ENCODE assay signal across 10 cellular contexts in the genomic region with DNA sequence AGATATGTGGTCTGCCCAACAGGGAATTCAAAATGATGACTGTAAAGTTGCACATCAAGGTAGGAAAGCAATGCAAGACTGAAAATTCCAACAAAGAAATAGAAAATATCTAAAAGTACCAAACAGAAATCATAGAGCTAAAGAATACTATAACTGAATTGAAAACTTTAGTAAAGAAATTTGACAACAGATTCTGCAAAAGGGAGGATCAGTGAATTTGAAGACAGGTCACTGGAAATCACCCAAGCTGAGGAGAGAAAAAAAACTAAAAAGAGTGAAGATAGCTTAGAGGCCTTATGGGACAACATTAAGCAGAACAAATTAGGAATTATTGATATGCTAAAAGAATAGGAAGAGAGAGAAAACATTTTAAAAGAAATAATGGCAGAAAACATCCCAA.
"Had no signal": no experiment of that assay in that cellular context is flagged by ENCODE, and none has a peak within 500 bp of the region (broad histone marks: within the 10 kb centered on the region; RNA-seq: fewer than 3 reads in every experiment).

No MANE protein-coding gene starts in this region.

- H3K27ac ChIP-seq: KMS-11 had no signal

- H3K4me3 ChIP-seq: GM23338 had no signal

- H3K4me3 Mint-ChIP-seq: GM23338, H9, HFFc6 had no signal

- H3K9ac ChIP-seq: KMS-11 had no signal

- H3K27ac Mint-ChIP-seq: GM23338, H9, HFFc6 had no signal

- FAIRE-seq: H1, H54, HTR-8/SVneo had no signal

- DNase-seq: H9, HCEC 1CT, HFFc6, IMR-90, KBM-7 had no signal

- H2AFZ ChIP-seq: GM23338 had no signal

- H3K4me1 Mint-ChIP-seq: GM23338, H9 had no signal

- ATAC-seq: GM23338 had no signal

- H3K4me2 ChIP-seq: GM23338, KMS-11 had no signal
